9 cellular contexts compared by ENCODE assay signal in genomic region chr1:39407496-39407888, GRCh38.
DNase-seq lines count a peak whose midpoint lies in the region; ATAC-seq and TF ChIP-seq lines count a peak whose summit lies in the region.
"Had no signal": no experiment of that assay in that cellular context is flagged by ENCODE, and none has a peak within 500 bp of the region (broad histone marks: within the 10 kb centered on the region; RNA-seq: fewer than 3 reads in every experiment).

No MANE protein-coding gene starts in this region.

- H3K4me1 ChIP-seq in lower lobe of right lung, result peaks cover 82% of the 10 kb centered on the region

- H3K9me3 Mint-ChIP-seq in activated naive CD4-positive, alpha-beta T cell treated with anti-CD3 and anti-CD28 coated beads for 36 hours, result no peaks in the 10 kb centered on the region
- peaks cover 0 to 5% of the 10 kb centered on the region in 2 donors for H3K9me3 Mint-ChIP-seq in activated naive CD4-positive, alpha-beta T cell treated with anti-CD3 and anti-CD28 coated beads, Interleukin-2, amount 50 U/mL, for 72 hours
- no peaks in the 10 kb centered on the region for H3K9me3 Mint-ChIP-seq in activated naive CD8-positive, alpha-beta T cell treated with anti-CD3 and anti-CD28 coated beads, Interleukin-2, amount 10 ng/mL, durations not matched to agents 7 days and 5 days
- H3K9me3 Mint-ChIP-seq in type B pancreatic cell, result no peaks in the 10 kb centered on the region

- H3K27ac ChIP-seq in lower lobe of right lung, result peak overlapping the region; percentile 92

- intact Hi-C loops in activated naive CD4-positive, alpha-beta T cell treated with anti-CD3 and anti-CD28 coated beads for 36 hours (cut with micrococcal nuclease), result loop anchor here (10.0 kb wide), 1 partner anchor 317 kb away; no protein-coding TSS in a partner anchor
- intact Hi-C loops in lower lobe of right lung (cut with DNase I), result no loop called here

- peaks cover under 1% of the 10 kb centered on the region for H3K36me3 ChIP-seq in lower lobe of right lung

- POLR2A ChIA-PET in activated naive CD8-positive, alpha-beta T cell treated with anti-CD3 and anti-CD28 coated beads, Interleukin-2, amount 10 ng/mL, durations not matched to agents 7 days and 5 days (lab: Charles Lee), result no interaction called here

- peaks cover 4% of the 10 kb centered on the region for H3K36me3 Mint-ChIP-seq in activated naive CD4-positive, alpha-beta T cell treated with anti-CD3 and anti-CD28 coated beads for 36 hours (ENCODE audit: low read depth)
- H3K36me3 Mint-ChIP-seq in activated naive CD4-positive, alpha-beta T cell treated with anti-CD3 and anti-CD28 coated beads, Interleukin-2, amount 50 U/mL, for 72 hours, result peaks cover 0 to 5% of the 10 kb centered on the region in 2 donors
- peaks cover 17% of the 10 kb centered on the region for H3K36me3 Mint-ChIP-seq in activated naive CD8-positive, alpha-beta T cell treated with anti-CD3 and anti-CD28 coated beads, Interleukin-2, amount 10 ng/mL, durations not matched to agents 7 days and 5 days
- peaks cover 17% of the 10 kb centered on the region for H3K36me3 Mint-ChIP-seq in type B pancreatic cell

- H3K4me3 Mint-ChIP-seq in activated naive CD4-positive, alpha-beta T cell treated with anti-CD3 and anti-CD28 coated beads for 36 hours, result peak overlapping the region; percentile 81
- H3K4me3 Mint-ChIP-seq in activated naive CD8-positive, alpha-beta T cell treated with anti-CD3 and anti-CD28 coated beads, Interleukin-2, amount 10 ng/mL, durations not matched to agents 7 days and 5 days, result peak overlapping the region; percentile 90
- H3K4me3 Mint-ChIP-seq in type B pancreatic cell, result peak overlapping the region; percentile 94

- H3K27ac Mint-ChIP-seq in activated naive CD4-positive, alpha-beta T cell treated with anti-CD3 and anti-CD28 coated beads for 36 hours, result no peak overlapping the region
- H3K27ac Mint-ChIP-seq in activated naive CD4-positive, alpha-beta T cell treated with anti-CD3 and anti-CD28 coated beads, Interleukin-2, amount 50 U/mL, for 72 hours, result peak overlapping the region in 1 of 2 donors; percentile 33
- H3K27ac Mint-ChIP-seq in activated naive CD8-positive, alpha-beta T cell treated with anti-CD3 and anti-CD28 coated beads, Interleukin-2, amount 10 ng/mL, durations not matched to agents 7 days and 5 days, result no peak overlapping the region
- H3K27ac Mint-ChIP-seq in type B pancreatic cell, result peak overlapping the region; percentile 97

- ATAC-seq in activated naive CD4-positive, alpha-beta T cell treated with anti-CD3 and anti-CD28 coated beads, Interleukin-2, amount 50 U/mL, for 72 hours, result no peak
- no peak for ATAC-seq in activated naive CD8-positive, alpha-beta T cell treated with anti-CD3 and anti-CD28 coated beads, Interleukin-2, amount 10 ng/mL, durations not matched to agents 7 days and 5 days (ENCODE audit: low read depth)
- ATAC-seq in lower lobe of right lung, result no peak
- ATAC-seq in GM19324 (IDR thresholded peaks at IDR 0.05; ENCODE audit: low FRiP score, unreplicated experiment), result no peak

- no peaks in the 10 kb centered on the region for H3K27me3 Mint-ChIP-seq in activated naive CD4-positive, alpha-beta T cell treated with anti-CD3 and anti-CD28 coated beads for 36 hours (ENCODE audit: low read depth)
- H3K27me3 Mint-ChIP-seq in activated naive CD8-positive, alpha-beta T cell treated with anti-CD3 and anti-CD28 coated beads, Interleukin-2, amount 10 ng/mL, durations not matched to agents 7 days and 5 days, result no peaks in the 10 kb centered on the region
- H3K27me3 Mint-ChIP-seq in type B pancreatic cell, result no peaks in the 10 kb centered on the region

- TF ChIP-seq CTCF in lower lobe of right lung (IDR thresholded peaks at IDR 0.05) (no peak), type B pancreatic cell (conservative IDR thresholded peaks at IDR 0.05) (no peak), GM20000 (IDR thresholded peaks at IDR 0.05; ENCODE audit: extremely low read depth, missing control alignments) (no peak)

- no peaks in the 10 kb centered on the region for H3K27me3 ChIP-seq in lower lobe of right lung (ENCODE audit: low read depth)
- H3K27me3 ChIP-seq: brain microvascular endothelial cell had no signal

- CTCF ChIA-PET in activated naive CD4-positive, alpha-beta T cell treated with anti-CD3 and anti-CD28 coated beads for 36 hours (lab: Charles Lee), result interaction anchor here (0.6 to 1.6 kb wide), 3 partner anchors 29 to 339 kb away, joined by 3 to 7 read pairs (median 5); no protein-coding TSS in a partner anchor

- H3K4me1 Mint-ChIP-seq in activated naive CD4-positive, alpha-beta T cell treated with anti-CD3 and anti-CD28 coated beads for 36 hours (ENCODE audit: low read depth), result peaks cover 57% of the 10 kb centered on the region
- peaks cover 29% of the 10 kb centered on the region for H3K4me1 Mint-ChIP-seq in activated naive CD8-positive, alpha-beta T cell treated with anti-CD3 and anti-CD28 coated beads, Interleukin-2, amount 10 ng/mL, durations not matched to agents 7 days and 5 days
- peaks cover 62% of the 10 kb centered on the region for H3K4me1 Mint-ChIP-seq in type B pancreatic cell (ENCODE audit: unreplicated experiment)

- no peaks in the 10 kb centered on the region for H3K9me3 ChIP-seq in lower lobe of right lung

- no peak for DNase-seq in activated naive CD4-positive, alpha-beta T cell treated with anti-CD3 and anti-CD28 coated beads for 36 hours
- no peak for DNase-seq in activated naive CD4-positive, alpha-beta T cell treated with anti-CD3 and anti-CD28 coated beads, Interleukin-2, amount 50 U/mL, for 72 hours (ENCODE audit: low spot score in 2 of 2)
- DNase-seq in activated naive CD8-positive, alpha-beta T cell treated with anti-CD3 and anti-CD28 coated beads, Interleukin-2, amount 10 ng/mL, durations not matched to agents 7 days and 5 days, result no peak
- DNase-seq in lower lobe of right lung, result no peak
- no peak for DNase-seq in type B pancreatic cell (ENCODE audit: extremely low spot score, unreplicated experiment)
- no peak for DNase-seq in GM20000 (ENCODE audit: low spot score)
- no peak for DNase-seq in activated gamma-delta T cell treated with Interleukin-2 at 50 U/mL for 16 hours
- DNase-seq: brain microvascular endothelial cell had no signal

- peak overlapping the region; percentile 80 for H3K4me3 ChIP-seq in lower lobe of right lung
